In genomic region chr15:65343374-65343981, GRCh38 we compare ENCODE assay signal across 26 cellular contexts. TPM values are rescaled to one million over a fixed set of nuclear protein-coding genes. Genes with fewer than 3 reads are reported as not detected.
A peak's percentile ranks its signal among the peaks of the same experiment; 100 is the strongest.
DNase-seq lines count a peak whose midpoint lies in the region; ATAC-seq and TF ChIP-seq lines count a peak whose summit lies in the region.
"Had no signal": no experiment of that assay in that cellular context is flagged by ENCODE, and none has a peak within 500 bp of the region (broad histone marks: within the 10 kb centered on the region; RNA-seq: fewer than 3 reads in every experiment).

No MANE protein-coding gene starts in this region.

- peaks cover 7% of the 10 kb centered on the region for H3K27me3 Mint-ChIP-seq in neural progenitor cell (ENCODE audit: insufficient read depth, low read depth)

- H3K4me2 ChIP-seq in neural progenitor cell, result no peak overlapping the region
- H3K4me2 ChIP-seq: BLaER1 treated with 17β-estradiol and CSF1 and Interleukin-3, amounts not matched to agents 10 nM and 100 nM; KMS-11 had no signal

- intact Hi-C loops in Right ventricle myocardium inferior (cut with DNase I) (no loop called here), left ventricle myocardium inferior (cut with micrococcal nuclease) (no loop called here), left colon (cut with DNase I, micrococcal nuclease) (no loop called here)

- H3K36me3 ChIP-seq in left ventricle myocardium inferior (no peaks in the 10 kb centered on the region), neural progenitor cell (no peaks in the 10 kb centered on the region)
- H3K36me3 ChIP-seq: BLaER1 treated with 17β-estradiol and CSF1 and Interleukin-3, amounts not matched to agents 10 nM and 100 nM; HAP-1 had no signal

- no peaks in the 10 kb centered on the region for H3K9me3 Mint-ChIP-seq in neural progenitor cell

- no peak overlapping the region for H3K4me3 Mint-ChIP-seq in neural progenitor cell
- H3K4me3 Mint-ChIP-seq: CD4-positive, alpha-beta memory T cell had no signal

- no peaks in the 10 kb centered on the region for H3K79me2 ChIP-seq in neural progenitor cell (ENCODE audit: low read depth)

- TF ChIP-seq CTCF in left ventricle myocardium inferior (IDR thresholded peaks at IDR 0.05; ENCODE audit: borderline replicate concordance) (no peak), neural progenitor cell (IDR thresholded peaks at IDR 0.05) (no peak)

- H3K27ac Mint-ChIP-seq in neural progenitor cell, result peak overlapping the region; percentile 47

- H3K27me3 ChIP-seq in left ventricle myocardium inferior (ENCODE audit: low read depth), result peaks cover 19% of the 10 kb centered on the region
- no peaks in the 10 kb centered on the region for H3K27me3 ChIP-seq in neural progenitor cell
- H3K27me3 ChIP-seq: BLaER1 treated with 17β-estradiol and CSF1 and Interleukin-3, amounts not matched to agents 10 nM and 100 nM had no signal

- H3F3A ChIP-seq in neural progenitor cell (ENCODE audit: low read depth), result peaks cover 5% of the 10 kb centered on the region

- H3K36me3 Mint-ChIP-seq in neural progenitor cell, result peaks cover 17% of the 10 kb centered on the region
- H3K36me3 Mint-ChIP-seq: CD4-positive, alpha-beta memory T cell had no signal

- DNase-seq in Right ventricle myocardium inferior (ENCODE audit: missing footprints) (peak; percentile 25), left ventricle myocardium inferior (no peak), left colon (peak in 1 of 2 donors; percentile 29), neural progenitor cell (ENCODE audit: low spot score) (no peak), hypothalamus (lab: John Stamatoyannopoulos, UW) (no peak), GM19240 (ENCODE audit: insufficient read length, low spot score) (no peak), activated T-cell treated with anti-CD3 and anti-CD28 coated beads for 4 hours (no peak)
- DNase-seq: Caco-2; CD4-positive, alpha-beta memory T cell; DMS 273 treated with DMSO at 0.1 percent for 48 hours; DMS79 treated with DMSO at 0.1 percent for 48 hours; IMR-90; NCI-H1105 treated with DMSO at 0.1 percent for 48 hours; NCI-H1694; NCI-H2081; NCI-H2171; NCI-H345; NCI-H524; NCI-H82; Right ventricle myocardium superior had no signal

- H3K4me1 Mint-ChIP-seq in neural progenitor cell, result peaks cover 58% of the 10 kb centered on the region
- H3K4me1 Mint-ChIP-seq: CD4-positive, alpha-beta memory T cell had no signal

- H3K9me3 ChIP-seq in left ventricle myocardium inferior (replicated peaks) (no peaks in the 10 kb centered on the region), neural progenitor cell (ENCODE audit: low read depth) (no peaks in the 10 kb centered on the region)
- H3K9me3 ChIP-seq: BLaER1 treated with 17β-estradiol and CSF1 and Interleukin-3, amounts not matched to agents 10 nM and 100 nM; Caco-2; HAP-1 had no signal

- H3K9ac ChIP-seq in neural progenitor cell, result no peak overlapping the region
- H3K9ac ChIP-seq: BLaER1 treated with 17β-estradiol and CSF1 and Interleukin-3, amounts not matched to agents 10 nM and 100 nM; KMS-11 had no signal

- ATAC-seq in Right ventricle myocardium inferior (no peak), left colon (peak; percentile 68), HG02938 (IDR thresholded peaks at IDR 0.05; ENCODE audit: unreplicated experiment) (no peak)
- ATAC-seq: Panc1 had no signal

- H3K4me3 ChIP-seq in left ventricle myocardium inferior, result no peak overlapping the region
- no peak overlapping the region for H3K4me3 ChIP-seq in neural progenitor cell
- H3K4me3 ChIP-seq: BLaER1 treated with 17β-estradiol and CSF1 and Interleukin-3, amounts not matched to agents 10 nM and 100 nM; HAP-1 had no signal

- no peak overlapping the region for H3K27ac ChIP-seq in left ventricle myocardium inferior (replicated peaks)
- no peak overlapping the region for H3K27ac ChIP-seq in neural progenitor cell
- H3K27ac ChIP-seq: 22Rv1; BLaER1 treated with 17β-estradiol and CSF1 and Interleukin-3, amounts not matched to agents 10 nM and 100 nM; KMS-11 had no signal

- peaks cover 3% of the 10 kb centered on the region for H4K20me1 ChIP-seq in neural progenitor cell (ENCODE audit: low read depth)
- H4K20me1 ChIP-seq: BLaER1 treated with 17β-estradiol and CSF1 and Interleukin-3, amounts not matched to agents 10 nM and 100 nM had no signal

- no peak overlapping the region for H2AFZ ChIP-seq in neural progenitor cell (replicated peaks)

- H3K4me1 ChIP-seq in left ventricle myocardium inferior (no peaks in the 10 kb centered on the region), neural progenitor cell (peaks cover 12% of the 10 kb centered on the region)

RNA-seq across cellular contexts. Expression of gene IGDCC3, which starts 34.3 kb away (rescaled TPM):
- total RNA-seq in Right ventricle myocardium inferior (0.43 TPM), left ventricle myocardium inferior (0.16 TPM), left colon (under 1 TPM in 1 of 2 donors, not detected in 1; 0.25 TPM), neural progenitor cell (ENCODE audit: low replicate concordance) (15.8 and 29.4 TPM in 2 replicates)
- total RNA-seq: CD4-positive, alpha-beta memory T cell had no signal

RNA-seq across cellular contexts. Expression of gene RNU5B-1, which starts 39.0 kb away (rescaled TPM):
- 25.8 TPM for total RNA-seq in Right ventricle myocardium inferior
- 40.3 TPM for total RNA-seq in left ventricle myocardium inferior
- total RNA-seq in left colon, result not detected
- not detected in 2 replicates for total RNA-seq in neural progenitor cell (ENCODE audit: low replicate concordance)
- total RNA-seq: Caco-2, IMR-90 had no signal

RNA-seq across cellular contexts. Expression of gene RNU5A-1, which starts 47.6 kb away (rescaled TPM):
- total RNA-seq in Right ventricle myocardium inferior, result not detected
- not detected for total RNA-seq in left ventricle myocardium inferior
- total RNA-seq in left colon, result not detected
- total RNA-seq in neural progenitor cell (ENCODE audit: low replicate concordance), result not detected in 2 replicates
- total RNA-seq: Caco-2; CD4-positive, alpha-beta memory T cell; IMR-90; Right ventricle myocardium superior had no signal

RNA-seq across cellular contexts. Expression of gene PARP16, which starts 56.8 kb away (rescaled TPM):
- 4.9 TPM for total RNA-seq in Right ventricle myocardium inferior
- 4.6 TPM for total RNA-seq in left ventricle myocardium inferior
- 1 to 10 TPM; 7.6 to 9.0 TPM for total RNA-seq in left colon
- total RNA-seq in neural progenitor cell (ENCODE audit: low replicate concordance), result 5.7 and 9.4 TPM in 2 replicates

Comparison
In these comparisons a context has a peak if more than half of its experiments do, and no peak if none do; other contexts are left out.
1. RNA of gene IGDCC3, which starts 34.3 kb away (total RNA-seq): 15.8 to 29.4 TPM in neural progenitor cell; 0.43 TPM in Right ventricle myocardium inferior (single experiment), 0.25 TPM in left colon and 0.16 TPM in left ventricle myocardium inferior (single experiment); every median in the first group is over 10 times any median in the second.